11 cellular contexts compared by ENCODE assay signal in the genomic region with DNA sequence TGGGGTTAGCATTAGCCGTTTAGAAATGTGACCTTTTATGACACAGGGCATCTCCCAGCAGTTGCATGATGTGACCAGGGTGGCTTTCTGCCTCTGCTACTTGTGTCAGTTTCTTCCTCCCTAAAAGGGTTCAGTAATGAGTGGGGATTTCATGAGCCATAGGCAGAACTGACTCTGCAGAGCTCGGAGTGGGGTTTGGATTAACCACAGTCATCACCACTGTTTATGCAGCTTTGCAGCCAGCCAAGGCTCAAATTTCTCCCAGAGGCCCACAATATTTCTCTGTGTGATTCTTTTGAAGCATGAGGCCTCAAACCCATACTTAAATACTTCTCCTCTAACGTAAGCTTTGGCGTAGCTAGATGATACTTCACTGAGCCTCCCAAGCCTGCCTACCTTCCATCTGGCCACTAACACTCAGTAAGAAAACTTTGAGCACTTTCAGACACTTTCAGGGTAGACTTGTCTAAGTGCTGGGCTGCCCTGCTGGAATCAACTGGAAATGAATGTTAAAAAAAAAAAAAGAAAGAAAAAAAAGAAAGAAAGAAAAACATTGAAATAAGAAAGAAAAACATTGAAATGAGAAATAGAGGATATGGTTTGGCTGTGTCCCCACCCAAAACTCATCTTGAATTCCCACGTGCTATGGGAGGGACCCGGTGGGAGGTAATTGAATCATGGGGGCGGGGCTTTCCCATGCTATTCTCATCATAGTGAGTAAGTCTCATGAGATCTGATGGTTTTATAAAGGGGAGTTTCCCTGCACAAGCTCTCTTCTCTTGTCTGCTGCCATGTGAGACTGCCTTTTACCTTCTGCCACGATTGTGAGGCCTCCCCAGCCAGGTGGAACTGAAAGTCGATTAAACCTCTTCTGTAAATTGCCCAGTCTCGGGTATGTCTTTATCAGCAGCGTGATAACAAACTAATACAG. TPM values are rescaled to one million over a fixed set of nuclear protein-coding genes. Genes with fewer than 3 reads are reported as not detected.
A peak's percentile ranks its signal among the peaks of the same experiment; 100 is the strongest.
DNase-seq lines count a peak whose midpoint lies in the region; TF ChIP-seq lines count a peak whose summit lies in the region.
"Had no signal": no experiment of that assay in that cellular context is flagged by ENCODE, and none has a peak within 500 bp of the region (broad histone marks: within the 10 kb centered on the region; RNA-seq: fewer than 3 reads in every experiment).

No MANE protein-coding gene starts in this region.

- POLR2A ChIA-PET in BJ (lab: Charles Lee), result interaction anchor here (0.5 to 1.0 kb wide), 2 partner anchors 11 to 15 kb away, joined by 5 to 7 read pairs; a partner anchor contains a TSS

- no peaks in the 10 kb centered on the region for H3K36me3 ChIP-seq in BJ (ENCODE audit: control insufficient read depth, insufficient read depth, low read length)
- H3K36me3 ChIP-seq in effector memory CD4-positive, alpha-beta T cell (ENCODE audit: control insufficient read depth, insufficient read depth, low read length), result no peaks in the 10 kb centered on the region

- peak; percentile 81 for DNase-seq in BJ (ENCODE audit: low read depth)
- DNase-seq in NCI-H69 (lab: John Stamatoyannopoulos, UW), result peak; percentile 17
- peak; percentile 100 for DNase-seq in fibroblast of peridontal ligament (ENCODE audit: extremely low read depth)
- DNase-seq in retinal pigment epithelial cell (ENCODE audit: low read depth), result no peak
- DNase-seq in DMS53 (lab: John Stamatoyannopoulos, UW), result no peak
- DNase-seq in DMS114 treated with DMSO at 0.1 percent for 48 hours (lab: John Stamatoyannopoulos, UW; ENCODE audit: unreplicated experiment), result no peak
- no peak for DNase-seq in effector memory CD4-positive, alpha-beta T cell
- no peak for DNase-seq in retina
- DNase-seq: activated gamma-delta T cell treated with Interleukin-2 at 50 U/mL for 16 hours, DMS79, NCI-H524 had no signal

- CTCF ChIA-PET in BJ (lab: Yijun Ruan, JAX), result interaction anchor here (0.6 to 2.4 kb wide), 8 partner anchors 15 to 88 kb away, joined by 3 to 8 read pairs (median 4); no protein-coding TSS in a partner anchor

- no peak for TF ChIP-seq CTCF in BJ (IDR thresholded peaks at IDR 0.05; ENCODE audit: insufficient read depth, low read depth, low read length)
- peak; percentile 9 for TF ChIP-seq CTCF in retinal pigment epithelial cell (conservative IDR thresholded peaks at IDR 0.05; ENCODE audit: low read depth, low read length)

- H3K4me1 ChIP-seq in effector memory CD4-positive, alpha-beta T cell (ENCODE audit: control insufficient read depth, insufficient read depth, low read length, poor library complexity, severe bottlenecking), result no peaks in the 10 kb centered on the region

- no peak overlapping the region for H3K27ac ChIP-seq in effector memory CD4-positive, alpha-beta T cell (ENCODE audit: insufficient read depth, low read length, poor library complexity, severe bottlenecking)

- no peaks in the 10 kb centered on the region for H3K9me3 ChIP-seq in effector memory CD4-positive, alpha-beta T cell (ENCODE audit: control insufficient read depth, low read length)

- H3K27me3 ChIP-seq in BJ (ENCODE audit: control insufficient read depth, insufficient read depth, low read length), result no peaks in the 10 kb centered on the region
- no peaks in the 10 kb centered on the region for H3K27me3 ChIP-seq in effector memory CD4-positive, alpha-beta T cell (replicated peaks; ENCODE audit: control insufficient read depth, insufficient read depth, low read length, poor library complexity, severe bottlenecking)

- H3K4me3 ChIP-seq in BJ (ENCODE audit: low read depth, low read length) (no peak overlapping the region), retinal pigment epithelial cell (ENCODE audit: low read length) (no peak overlapping the region)
- H3K4me3 ChIP-seq in effector memory CD4-positive, alpha-beta T cell (ENCODE audit: insufficient read depth, low read depth, low read length, poor library complexity, severe bottlenecking), result no peak overlapping the region

RNA-seq across cellular contexts. Expression of a gene that starts 11.5 kb away (rescaled TPM):
- 379 and 855 TPM in 2 replicates for polyA plus RNA-seq in BJ (2011; rRNA removed)
- polyA minus RNA-seq in BJ (2011; rRNA and poly(A)+ RNA removed), result 121 and 162 TPM in 2 replicates

RNA-seq across cellular contexts. Expression of a gene that starts 50.4 kb away (rescaled TPM):
- 0.92 and 0.97 TPM in 2 replicates for polyA plus RNA-seq in BJ (2011; rRNA removed)
- polyA minus RNA-seq in BJ (2011; rRNA and poly(A)+ RNA removed), result 0.51 and 0.66 TPM in 2 replicates

Comparison
In these comparisons a context has a peak if more than half of its experiments do, and no peak if none do; other contexts are left out.
1. DNase-seq: peak in BJ (single experiment), NCI-H69 (single experiment) and fibroblast of peridontal ligament (single experiment); none in retinal pigment epithelial cell (single experiment), DMS53 (single experiment), DMS114 treated with DMSO at 0.1 percent for 48 hours (single experiment), effector memory CD4-positive, alpha-beta T cell (0 of 3) and retina (single experiment).